In the genomic region with DNA sequence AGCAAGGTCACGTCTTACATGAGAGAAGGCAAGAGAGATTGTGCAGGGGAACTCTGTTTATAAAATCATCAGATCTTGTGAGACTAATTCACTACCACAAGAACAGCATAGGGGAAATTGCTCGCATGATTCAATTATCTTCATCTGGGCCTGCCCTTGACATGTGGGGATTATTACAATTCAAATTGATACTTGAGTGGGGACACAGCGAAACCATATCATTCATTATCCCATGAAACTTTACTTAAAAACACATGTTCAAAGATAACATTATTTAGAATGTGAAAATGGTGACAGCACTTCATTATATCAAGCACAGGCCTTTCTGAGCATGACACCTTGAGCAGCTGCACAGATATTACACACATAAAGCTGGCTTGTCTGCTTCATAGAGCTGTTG, we compare ENCODE assay signal across 33 cellular contexts.
"Had no signal": no experiment of that assay in that cellular context is flagged by ENCODE, and none has a peak within 500 bp of the region (broad histone marks: within the 10 kb centered on the region; RNA-seq: fewer than 3 reads in every experiment).

No MANE protein-coding gene starts in this region.

- H3K4me1 Mint-ChIP-seq: activated CD4-positive, alpha-beta T cell treated with anti-CD3 and anti-CD28 coated beads, Interleukin-2, amount 10 ng/mL, durations not matched to agents 7 days and 5 days; activated naive CD4-positive, alpha-beta T cell treated with anti-CD3 and anti-CD28 coated beads, Interleukin-2, amount 10 ng/mL, durations not matched to agents 7 days and 5 days; activated naive CD8-positive, alpha-beta T cell treated with anti-CD3 and anti-CD28 coated beads, Interleukin-2, amount 50 U/mL, for 24 hours; central memory CD8-positive, alpha-beta T cell had no signal

- ATAC-seq: activated naive CD8-positive, alpha-beta T cell treated with anti-CD3 and anti-CD28 coated beads, Interleukin-2, amount 50 U/mL, for 24 hours; activated T-cell treated with anti-CD3 and anti-CD28 coated beads, Interleukin-2, amount 50 U/mL, for 4 hours; PC-3; SK-N-SH treated with all-trans-retinoic acid at 6 μM for 48 hours had no signal

- H3K4me1 ChIP-seq: colonic mucosa, Peyer's patch, SJSA1 had no signal

- H3K36me3 Mint-ChIP-seq: activated naive CD4-positive, alpha-beta T cell treated with anti-CD3 and anti-CD28 coated beads, Interleukin-2, amount 10 ng/mL, durations not matched to agents 7 days and 5 days; activated naive CD8-positive, alpha-beta T cell had no signal

- H3K9me3 Mint-ChIP-seq: activated CD4-positive, alpha-beta T cell treated with anti-CD3 and anti-CD28 coated beads, Interleukin-2, amount 10 ng/mL, durations not matched to agents 7 days and 5 days; activated naive CD4-positive, alpha-beta T cell treated with anti-CD3 and anti-CD28 coated beads, Interleukin-2, amount 10 ng/mL, durations not matched to agents 7 days and 5 days; activated T-helper 1 cell treated with anti-CD3 and anti-CD28 coated beads, Interleukin-12 subunit alpha, Interleukin-12 subunit beta, Interleukin-2, Interleukin-4 antibody, amounts not matched to agents 30 ng/mL and 10 ng/mL and 1 ng/mL, durations not matched to agents 14 hours and 24 hours and 36 hours had no signal

- H3K27me3 Mint-ChIP-seq: activated CD4-positive, alpha-beta T cell treated with anti-CD3 and anti-CD28 coated beads, Interleukin-2, amount 10 ng/mL, durations not matched to agents 7 days and 5 days; activated naive CD4-positive, alpha-beta T cell treated with anti-CD3 and anti-CD28 coated beads, Interleukin-2, amount 10 ng/mL, durations not matched to agents 7 days and 5 days; activated naive CD8-positive, alpha-beta T cell; activated naive CD8-positive, alpha-beta T cell treated with anti-CD3 and anti-CD28 coated beads, Interleukin-2, amount 50 U/mL, for 24 hours; central memory CD8-positive, alpha-beta T cell had no signal

- DNase-seq: activated CD4-positive, alpha-beta T cell treated with anti-CD3 and anti-CD28 coated beads, Interleukin-2, amount 10 ng/mL, durations not matched to agents 7 days and 5 days; activated CD4-positive, alpha-beta T cell treated with anti-CD3 and anti-CD28 coated beads, Interleukin-2, amount 50 U/mL, for 48 hours; activated CD8-positive, alpha-beta memory T cell treated with anti-CD3 and anti-CD28 coated beads, Interleukin-2, amount 50 U/mL, for 4 hours; activated gamma-delta T cell treated with Interleukin-2 at 50 U/mL for 16 hours; activated naive CD4-positive, alpha-beta T cell treated with anti-CD3 and anti-CD28 coated beads, Interleukin-2, amount 10 ng/mL, durations not matched to agents 7 days and 5 days; activated naive CD8-positive, alpha-beta T cell treated with anti-CD3 and anti-CD28 coated beads, Interleukin-2, amount 50 U/mL, for 24 hours; activated T-cell treated with anti-CD3 and anti-CD28 coated beads for 4 hours; activated T-cell treated with anti-CD3 and anti-CD28 coated beads, Interleukin-2, amount 50 U/mL, for 4 hours; anterior cingulate cortex; colonic mucosa; Karpas-422; KBM-7; NCI-H1048; NCI-H1105 treated with DMSO at 0.1 percent for 48 hours; NCI-H146; NCI-H187; NCI-H2029 treated with DMSO at 0.1 percent for 48 hours; NCI-H345; NCI-H524 treated with DMSO at 0.1 percent for 48 hours; Peyer's patch; RPMI8226; SHP77 treated with DMSO at 0.1 percent for 48 hours; T-helper 1 cell; T-helper 2 cell; T-helper 9 cell; WERI-Rb-1 had no signal

- H3K4me3 Mint-ChIP-seq: activated CD4-positive, alpha-beta T cell treated with anti-CD3 and anti-CD28 coated beads, Interleukin-2, amount 10 ng/mL, durations not matched to agents 7 days and 5 days; activated naive CD4-positive, alpha-beta T cell treated with anti-CD3 and anti-CD28 coated beads, Interleukin-2, amount 10 ng/mL, durations not matched to agents 7 days and 5 days; activated naive CD8-positive, alpha-beta T cell; activated naive CD8-positive, alpha-beta T cell treated with anti-CD3 and anti-CD28 coated beads, Interleukin-2, amount 50 U/mL, for 24 hours; activated T-cell treated with anti-CD3 and anti-CD28 coated beads, Interleukin-2, amount 50 U/mL, for 4 hours; activated T-helper 1 cell treated with anti-CD3 and anti-CD28 coated beads, Interleukin-12 subunit alpha, Interleukin-12 subunit beta, Interleukin-2, Interleukin-4 antibody, amounts not matched to agents 30 ng/mL and 10 ng/mL and 1 ng/mL, durations not matched to agents 14 hours and 24 hours and 36 hours; central memory CD8-positive, alpha-beta T cell had no signal

- H3K4me3 ChIP-seq: cardiac muscle cell, colonic mucosa, Peyer's patch, SJSA1 had no signal

- H3K36me3 ChIP-seq: cardiac muscle cell, colonic mucosa, Peyer's patch, SJSA1, WERI-Rb-1 had no signal

- H3K27me3 ChIP-seq: cardiac muscle cell, colonic mucosa, Peyer's patch, SJSA1 had no signal

- H3K27ac Mint-ChIP-seq: activated CD4-positive, alpha-beta T cell treated with anti-CD3 and anti-CD28 coated beads, Interleukin-2, amount 10 ng/mL, durations not matched to agents 7 days and 5 days; activated naive CD4-positive, alpha-beta T cell treated with anti-CD3 and anti-CD28 coated beads, Interleukin-2, amount 10 ng/mL, durations not matched to agents 7 days and 5 days; activated naive CD8-positive, alpha-beta T cell; activated naive CD8-positive, alpha-beta T cell treated with anti-CD3 and anti-CD28 coated beads, Interleukin-2, amount 50 U/mL, for 24 hours; activated T-helper 1 cell treated with anti-CD3 and anti-CD28 coated beads, Interleukin-12 subunit alpha, Interleukin-12 subunit beta, Interleukin-2, Interleukin-4 antibody, amounts not matched to agents 30 ng/mL and 10 ng/mL and 1 ng/mL, durations not matched to agents 14 hours and 24 hours and 36 hours had no signal

- H3K9me3 ChIP-seq: colonic mucosa, Peyer's patch, SJSA1 had no signal

- H3K27ac ChIP-seq: cardiac muscle cell, colonic mucosa, Peyer's patch, SJSA1, WERI-Rb-1 had no signal
